In genomic region chr22:37059876-37060449, GRCh38 we compare ENCODE assay signal across 22 cellular contexts. TPM values are rescaled to one million over a fixed set of nuclear protein-coding genes. Genes with fewer than 3 reads are reported as not detected.
DNase-seq lines count a peak whose midpoint lies in the region; ATAC-seq and TF ChIP-seq lines count a peak whose summit lies in the region.
"Had no signal": no experiment of that assay in that cellular context is flagged by ENCODE, and none has a peak within 500 bp of the region (broad histone marks: within the 10 kb centered on the region; RNA-seq: fewer than 3 reads in every experiment).

No MANE protein-coding gene starts in this region.

- H3K27me3 Mint-ChIP-seq in stimulated activated naive CD8-positive, alpha-beta T cell treated with anti-CD3 and anti-CD28 coated beads, Interleukin-15, amount 100 ng/mL, for 72 hours, result no peaks in the 10 kb centered on the region
- H3K27me3 Mint-ChIP-seq: dendritic cell treated with granulocyte-macrophage colony-stimulating factor and Interleukin-4, amounts not matched to agents 40 ng/mL and 50 ng/mL, for 4 days had no signal

- no peak for TF ChIP-seq CTCF in Panc1 (IDR thresholded peaks at IDR 0.05)

- no peaks in the 10 kb centered on the region for H3K27me3 ChIP-seq in Panc1 (ENCODE audit: control insufficient read depth, insufficient read depth, low read length)
- H3K27me3 ChIP-seq: breast epithelium, SJCRH30, spleen had no signal

- H3K27ac ChIP-seq in Panc1 (ENCODE audit: low read length) (no peak overlapping the region), angular gyrus (ENCODE audit: low read depth, low read length) (peak overlapping the region; percentile 16)
- H3K27ac ChIP-seq: breast epithelium, PC-9, SJCRH30, spleen had no signal

- no peak overlapping the region for H3K4me3 ChIP-seq in Panc1 (ENCODE audit: low read depth in 2 of 2, low read length in 2 of 2)
- H3K4me3 ChIP-seq: breast epithelium, PC-9, SJCRH30, spleen had no signal

- no peaks in the 10 kb centered on the region for H3K9me3 ChIP-seq in Panc1 (ENCODE audit: control insufficient read depth, insufficient read depth, low read depth, low read length)
- H3K9me3 ChIP-seq: breast epithelium, SJCRH30, spleen had no signal

- H3K4me3 Mint-ChIP-seq in stimulated activated naive CD8-positive, alpha-beta T cell treated with anti-CD3 and anti-CD28 coated beads, Interleukin-15, amount 100 ng/mL, for 72 hours, result peak overlapping the region in 1 of 2 donors; percentile 86
- H3K4me3 Mint-ChIP-seq: dendritic cell treated with granulocyte-macrophage colony-stimulating factor and Interleukin-4, amounts not matched to agents 40 ng/mL and 50 ng/mL, for 4 days had no signal

- CTCF ChIA-PET in Panc1 (lab: Charles Lee), result no interaction called here

- H3K4me1 Mint-ChIP-seq in stimulated activated naive CD8-positive, alpha-beta T cell treated with anti-CD3 and anti-CD28 coated beads, Interleukin-15, amount 100 ng/mL, for 72 hours, result peaks cover 56% of the 10 kb centered on the region

- peak; percentile 30 for DNase-seq in stimulated activated CD4-positive, alpha-beta T cell treated with anti-CD3 and anti-CD28 coated beads, Interleukin-15, amount 100 ng/mL, for 24 hours
- DNase-seq in stimulated activated CD4-positive, alpha-beta T cell treated with anti-CD3 and anti-CD28 coated beads, Interleukin-4, amount 100 ng/mL, for 4 hours, result no peak
- DNase-seq in Panc1 (ENCODE audit: low read depth, low spot score), result no peak
- no peak for DNase-seq in stimulated activated naive CD8-positive, alpha-beta T cell treated with anti-CD3 and anti-CD28 coated beads, Interleukin-15, amount 100 ng/mL, for 72 hours
- DNase-seq in NCI-H1436 treated with DMSO at 0.1 percent for 48 hours (lab: John Stamatoyannopoulos, UW), result no peak
- no peak for DNase-seq in cerebellar cortex (ENCODE audit: low spot score)
- DNase-seq: glutamatergic neuron, NCI-H1048, NCI-H2029 treated with DMSO at 0.1 percent for 48 hours, NCI-H446 treated with DMSO at 0.1 percent for 48 hours, PC-9, retina, SJCRH30, spleen, trophoblast cell had no signal

- no peaks in the 10 kb centered on the region for H3K9me3 Mint-ChIP-seq in stimulated activated naive CD8-positive, alpha-beta T cell treated with anti-CD3 and anti-CD28 coated beads, Interleukin-15, amount 100 ng/mL, for 72 hours
- H3K9me3 Mint-ChIP-seq: dendritic cell treated with granulocyte-macrophage colony-stimulating factor and Interleukin-4, amounts not matched to agents 40 ng/mL and 50 ng/mL, for 4 days had no signal

- in situ Hi-C loops in Panc1 (cut with HindIII; ENCODE audit: low pct_unique_long_range_greater_than_20kb, low sequenced_read_pairs), result no loop called here

- no TSS peak for BruUV-seq in Panc1 (replicated peaks; lab: Mats Ljungman, UMichigan)

- POLR2A ChIA-PET in Panc1 (lab: Charles Lee), result no interaction called here

- no peaks in the 10 kb centered on the region for H3K36me3 ChIP-seq in Panc1 (ENCODE audit: control insufficient read depth, insufficient read depth, low read length)
- H3K36me3 ChIP-seq: breast epithelium, SJCRH30 had no signal

- intact Hi-C loops in Panc1 (cut with micrococcal nuclease; ENCODE audit: unreplicated experiment), result no loop called here

- ATAC-seq in Panc1, result 0 out of 2 replicates have a peak, but pooled peaks have one; percentile 11
- ATAC-seq in stimulated activated naive CD8-positive, alpha-beta T cell treated with anti-CD3 and anti-CD28 coated beads, Interleukin-15, amount 100 ng/mL, for 72 hours, result peak; percentile 31
- no peak for ATAC-seq in GM18511 (IDR thresholded peaks at IDR 0.05; ENCODE audit: unreplicated experiment)

- no peak overlapping the region for H3K27ac Mint-ChIP-seq in stimulated activated naive CD8-positive, alpha-beta T cell treated with anti-CD3 and anti-CD28 coated beads, Interleukin-15, amount 100 ng/mL, for 72 hours
- H3K27ac Mint-ChIP-seq: dendritic cell treated with granulocyte-macrophage colony-stimulating factor and Interleukin-4, amounts not matched to agents 40 ng/mL and 50 ng/mL, for 4 days had no signal

- H3K4me1 ChIP-seq in Panc1 (ENCODE audit: control insufficient read depth, insufficient read depth, low read length), result no peaks in the 10 kb centered on the region
- H3K4me1 ChIP-seq: breast epithelium, SJCRH30, spleen had no signal

RNA-seq across cellular contexts. Expression of gene KCTD17, which starts 8.4 kb away (rescaled TPM):
- total RNA-seq in Panc1 (2021; ENCODE audit: unreplicated experiment), result 32.7 TPM
- 53.2 TPM for polyA plus RNA-seq in Panc1 (2012; ENCODE audit: insufficient read length)

RNA-seq across cellular contexts. Expression of gene MPST, which starts 40.4 kb away (rescaled TPM):
- 31.4 TPM for total RNA-seq in Panc1 (2021; ENCODE audit: unreplicated experiment)
- 52.1 TPM for polyA plus RNA-seq in Panc1 (2012; ENCODE audit: insufficient read length)

RNA-seq across cellular contexts. Expression of gene TST, which starts 40.7 kb away (rescaled TPM):
- 15.9 TPM for total RNA-seq in Panc1 (2021; ENCODE audit: unreplicated experiment)
- polyA plus RNA-seq in Panc1 (2012; ENCODE audit: insufficient read length), result 19.5 TPM

RNA-seq across cellular contexts. Expression of gene TMPRSS6, which starts 49.5 kb away (rescaled TPM):
- not detected for total RNA-seq in Panc1 (2021; ENCODE audit: unreplicated experiment)
- 0.07 TPM for polyA plus RNA-seq in Panc1 (2012; ENCODE audit: insufficient read length)
- total RNA-seq: fibroblast of lung, H1, osteoblast, SJCRH30 had no signal
- polyA plus RNA-seq: fibroblast of lung had no signal
